Comparison of ENCODE assay signal across 1 cellular context in the genomic region with DNA sequence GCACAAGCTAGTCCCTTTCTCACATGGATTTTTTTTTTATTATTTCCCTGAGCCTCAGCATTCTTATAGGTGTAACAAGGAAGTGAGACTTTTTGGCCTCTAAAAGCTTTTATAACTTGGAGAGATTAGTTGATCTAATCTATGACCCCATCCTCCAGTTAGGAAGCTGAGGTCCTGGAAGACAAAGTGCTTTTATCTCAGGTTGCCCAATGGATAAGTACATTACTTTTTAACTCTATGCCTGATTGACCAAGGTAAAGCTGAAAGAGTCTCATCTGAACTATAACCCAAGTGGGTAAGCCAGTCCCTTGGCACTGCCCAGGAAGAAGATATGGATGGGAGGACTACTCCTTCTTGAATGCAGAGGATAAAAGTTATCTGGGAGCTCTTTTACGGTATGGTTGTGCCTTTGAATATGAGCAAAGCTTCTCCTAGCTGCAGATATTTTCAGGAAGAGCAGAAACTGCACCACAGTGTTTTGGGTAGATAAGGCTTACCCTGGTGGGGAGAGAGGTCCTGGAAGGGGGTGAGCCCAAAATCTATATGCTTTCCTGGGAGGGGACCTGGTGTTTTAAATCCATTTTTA.
A peak's percentile ranks its signal among the peaks of the same experiment; 100 is the strongest.
TF ChIP-seq lines count a peak whose summit lies in the region.

No MANE protein-coding gene starts in this region.

TF ChIP-seq in K562, 482 proteins besides CTCF, POLR2A, EP300 and RAD21 (continued from another document):
- TF ChIP-seq HEY1 (CRISPR knock-in tag; IDR thresholded peaks at IDR 0.05; ENCODE audit: borderline replicate concordance) = no peak
- TF ChIP-seq MTA1 (IDR thresholded peaks at IDR 0.05; ENCODE audit: borderline replicate concordance) = no peak
- peak; percentile 40; the same call in 1 of the 2 replicates for TF ChIP-seq TEAD2 (tag; IDR thresholded peaks at IDR 0.05)
- no peak for TF ChIP-seq NR2C1 (IDR thresholded peaks at IDR 0.05)
- 0 out of 2 replicates have a peak, but pooled peaks have one; percentile 15 for TF ChIP-seq NR2C1 (tag; IDR thresholded peaks at IDR 0.05)
- TF ChIP-seq PHF8 (IDR thresholded peaks at IDR 0.05; ENCODE audit: borderline replicate concordance, low read length) = peak; percentile 17; the same call in 1 of the 2 replicates
- peak; percentile 48; the same call in 1 of the 2 replicates for TF ChIP-seq ZNF76 (CRISPR knock-in tag; IDR thresholded peaks at IDR 0.05; ENCODE audit: borderline replicate concordance)
- TF ChIP-seq KDM2B (CRISPR knock-in tag; IDR thresholded peaks at IDR 0.05) = no peak
